In genomic region chr14:67734675-67735074, GRCh38 we compare ENCODE assay signal across 19 cellular contexts. TPM values are rescaled to one million over a fixed set of nuclear protein-coding genes. Genes with fewer than 3 reads are reported as not detected.
A peak's percentile ranks its signal among the peaks of the same experiment; 100 is the strongest.
DNase-seq lines count a peak whose midpoint lies in the region; ATAC-seq and TF ChIP-seq lines count a peak whose summit lies in the region.
"Had no signal": no experiment of that assay in that cellular context is flagged by ENCODE, and none has a peak within 500 bp of the region (broad histone marks: within the 10 kb centered on the region; RNA-seq: fewer than 3 reads in every experiment).

No MANE protein-coding gene starts in this region.

- peak overlapping the region; percentile 68 for H2AFZ ChIP-seq in IMR-90 (replicated peaks; ENCODE audit: low read length, poor library complexity)

- H3K9me3 Mint-ChIP-seq in endodermal cell = no peaks in the 10 kb centered on the region
- H3K9me3 Mint-ChIP-seq: naive thymus-derived CD8-positive, alpha-beta T cell; stimulated activated effector memory CD8-positive, alpha-beta T cell treated with anti-CD3 and anti-CD28 coated beads, Interleukin-12 subunit alpha, Interleukin-12 subunit beta, amount 100 ng/mL, for 72 hours had no signal

- no peak overlapping the region for H2BK120ac ChIP-seq in IMR-90 (ENCODE audit: low read depth, low read length)

- CTCF ChIA-PET in IMR-90 (lab: Yijun Ruan, JAX) = interaction anchor here (1.2 kb wide), 1 partner anchor 30 kb away, joined by 3 read pairs; no protein-coding TSS in a partner anchor

- H3K18ac ChIP-seq in IMR-90 (ENCODE audit: low read depth, low read length) = no peak overlapping the region

- no peak overlapping the region for H2AK9ac ChIP-seq in IMR-90 (replicated peaks; ENCODE audit: low read depth, low read length, poor library complexity)

- no peaks in the 10 kb centered on the region; the same call in 1 of the 2 replicates for H3K9me1 ChIP-seq in IMR-90 (ENCODE audit: insufficient read depth, low read length)

- H3K4ac ChIP-seq in IMR-90 (ENCODE audit: low read depth, low read length) = no peak overlapping the region

- no peak overlapping the region for H3K27ac Mint-ChIP-seq in endodermal cell
- H3K27ac Mint-ChIP-seq: naive thymus-derived CD8-positive, alpha-beta T cell; stimulated activated effector memory CD8-positive, alpha-beta T cell treated with anti-CD3 and anti-CD28 coated beads, Interleukin-12 subunit alpha, Interleukin-12 subunit beta, amount 100 ng/mL, for 72 hours had no signal

- no peak overlapping the region for H3K9ac ChIP-seq in IMR-90 (ENCODE audit: low read depth, low read length)
- H3K9ac ChIP-seq in endodermal cell (ENCODE audit: extremely low read depth, low read length, poor library complexity, severe bottlenecking) = no peak overlapping the region

- H2BK15ac ChIP-seq in IMR-90 (ENCODE audit: low read depth, low read length) = no peak overlapping the region

- H3K36me3 ChIP-seq in IMR-90 (ENCODE audit: control insufficient read depth, insufficient read depth, low read length) (no peaks in the 10 kb centered on the region), endodermal cell (ENCODE audit: control insufficient read depth, insufficient read depth, low read length) (no peaks in the 10 kb centered on the region)
- H3K36me3 ChIP-seq: BE2C, prostate gland had no signal

- WGBS in IMR-90 (ENCODE audit: extremely low coverage in 2 of 2, insufficient read length in 1 of 2), 2 experiments = no CpG with 5 or more reads among the region's 3 CpGs
- WGBS in endodermal cell (ENCODE audit: insufficient coverage in 1 of 2, insufficient read length in 1 of 2), 2 experiments = 53 to 87% methylated on average over 2 to 3 of the region's 3 CpGs

- in situ Hi-C loops in IMR-90 (cut with MboI; ENCODE audit: low sequenced_read_pairs) = no loop called here

- H2BK20ac ChIP-seq in IMR-90 (ENCODE audit: low read depth, low read length) = no peak overlapping the region

- POLR2A ChIA-PET in IMR-90 (lab: Charles Lee; ENCODE audit: unreplicated experiment) = no interaction called here

- H3K4me1 ChIP-seq in IMR-90 (ENCODE audit: control insufficient read depth, insufficient read depth, low read length) (peaks cover 2% of the 10 kb centered on the region; the same call in 1 of the 2 replicates), endodermal cell (ENCODE audit: control insufficient read depth, insufficient read depth, low read length) (no peaks in the 10 kb centered on the region)
- H3K4me1 ChIP-seq: BE2C, prostate gland had no signal

- H3K79me1 ChIP-seq in IMR-90 (ENCODE audit: low read depth in 1 of 2, low read length in 2 of 2) = no peaks in the 10 kb centered on the region

- H3K9me3 ChIP-seq in IMR-90 (ENCODE audit: control insufficient read depth, insufficient read depth, low read length) (no peaks in the 10 kb centered on the region), endodermal cell (ENCODE audit: control insufficient read depth, low read length) (no peaks in the 10 kb centered on the region)
- H3K9me3 ChIP-seq: BE2C, prostate gland had no signal

- intact Hi-C loops in IMR-90 (cut with micrococcal nuclease) = no loop called here

- no TSS peak for BruUV-seq in IMR-90 (replicated peaks; lab: Mats Ljungman, UMichigan)

- H4K91ac ChIP-seq in IMR-90 (ENCODE audit: insufficient read depth, low read depth, low read length) = no peak overlapping the region

- H2AK5ac ChIP-seq in IMR-90 (ENCODE audit: low read depth, low read length) = no peak overlapping the region

- no peaks in the 10 kb centered on the region for H3K36me3 Mint-ChIP-seq in endodermal cell (ENCODE audit: low read depth)
- H3K36me3 Mint-ChIP-seq: stimulated activated effector memory CD8-positive, alpha-beta T cell treated with anti-CD3 and anti-CD28 coated beads, Interleukin-12 subunit alpha, Interleukin-12 subunit beta, amount 100 ng/mL, for 72 hours had no signal

- H4K20me1 ChIP-seq in IMR-90 (ENCODE audit: insufficient read depth, low read length) = no peaks in the 10 kb centered on the region

- dilution Hi-C loops in IMR-90 (cut with HindIII; ENCODE audit: low sequenced_read_pairs, unreplicated experiment) = no loop called here

- DNase-seq in EL = peak; percentile 34
- DNase-seq in IMR-90 = peak; percentile 20
- DNase-seq in endodermal cell = peak; percentile 61
- peak; percentile 9 for DNase-seq in left kidney (ENCODE audit: low read depth, low spot score)
- DNase-seq in NCI-H748 treated with DMSO at 0.1 percent for 48 hours (lab: John Stamatoyannopoulos, UW) = no peak
- DNase-seq in kidney glomerular epithelial cell (lab: John Stamatoyannopoulos, UW) = no peak
- no peak for DNase-seq in NCI-H146 treated with DMSO at 0.1 percent for 48 hours (lab: John Stamatoyannopoulos, UW; ENCODE audit: unreplicated experiment)
- DNase-seq: activated CD4-positive, alpha-beta T cell treated with anti-CD3 and anti-CD28 coated beads, Interleukin-2, amount 50 U/mL, for 1 hour; activated gamma-delta T cell treated with Interleukin-2 at 50 U/mL for 16 hours; amygdala; BE2C; mammary epithelial cell; naive thymus-derived CD8-positive, alpha-beta T cell; NCI-H2081; NCI-H69 had no signal

- TF ChIP-seq CTCF in IMR-90 (conservative IDR thresholded peaks at IDR 0.05; ENCODE audit: low read depth, low read length) (0 out of 2 replicates have a peak, but pooled peaks have one; percentile 11), endodermal cell (conservative IDR thresholded peaks at IDR 0.05) (peak; percentile 53)

- no peak overlapping the region for H3K4me3 Mint-ChIP-seq in endodermal cell
- H3K4me3 Mint-ChIP-seq: naive thymus-derived CD8-positive, alpha-beta T cell; stimulated activated effector memory CD8-positive, alpha-beta T cell treated with anti-CD3 and anti-CD28 coated beads, Interleukin-12 subunit alpha, Interleukin-12 subunit beta, amount 100 ng/mL, for 72 hours had no signal

- no peak overlapping the region for H3K23ac ChIP-seq in IMR-90 (ENCODE audit: low read depth, low read length)

- no peak overlapping the region for H3K4me2 ChIP-seq in IMR-90 (ENCODE audit: low read depth, low read length)

- ATAC-seq in IMR-90 (ENCODE audit: low read depth) (peak; percentile 66; the same call in 1 of the 2 replicates), HG03469 (IDR thresholded peaks at IDR 0.05; ENCODE audit: unreplicated experiment) (no peak)
- ATAC-seq: naive thymus-derived CD8-positive, alpha-beta T cell; Panc1; stimulated activated effector memory CD8-positive, alpha-beta T cell treated with anti-CD3 and anti-CD28 coated beads, Interleukin-12 subunit alpha, Interleukin-12 subunit beta, amount 100 ng/mL, for 72 hours had no signal

- H2BK5ac ChIP-seq in IMR-90 (ENCODE audit: low read depth, low read length, poor library complexity, severe bottlenecking) = no peak overlapping the region

- peak overlapping the region in 1 of 2 experiments; percentile 15; a peak in 1 of 4 replicates for H4K8ac ChIP-seq in IMR-90 (ENCODE audit: low read depth in 2 of 2, low read length in 2 of 2)

- TF ChIP-seq RAD21 in IMR-90 (IDR thresholded peaks at IDR 0.05; ENCODE audit: low read length) = no peak

- TF ChIP-seq POLR2A in IMR-90 (IDR thresholded peaks at IDR 0.05; ENCODE audit: low read depth, low read length) = no peak

- H3K4me3 ChIP-seq in IMR-90 (ENCODE audit: insufficient read depth, low read depth, low read length) = no peak overlapping the region
- H3K4me3 ChIP-seq in endodermal cell (ENCODE audit: low read length) = no peak overlapping the region
- H3K4me3 ChIP-seq: prostate gland had no signal

- H4K5ac ChIP-seq in IMR-90 (ENCODE audit: low read depth, low read length) = no peak overlapping the region

- no peaks in the 10 kb centered on the region for H3K27me3 Mint-ChIP-seq in endodermal cell (ENCODE audit: insufficient read depth)
- H3K27me3 Mint-ChIP-seq: naive thymus-derived CD8-positive, alpha-beta T cell had no signal

- H3K4me1 Mint-ChIP-seq in endodermal cell = peaks cover 3% of the 10 kb centered on the region
- H3K4me1 Mint-ChIP-seq: naive thymus-derived CD8-positive, alpha-beta T cell; stimulated activated effector memory CD8-positive, alpha-beta T cell treated with anti-CD3 and anti-CD28 coated beads, Interleukin-12 subunit alpha, Interleukin-12 subunit beta, amount 100 ng/mL, for 72 hours had no signal

- H3K27me3 ChIP-seq in IMR-90 (ENCODE audit: control insufficient read depth, insufficient read depth, low read length) = peaks cover 4% of the 10 kb centered on the region
- H3K27me3 ChIP-seq in endodermal cell (ENCODE audit: control insufficient read depth, insufficient read depth, low read length, poor library complexity, severe bottlenecking) = no peaks in the 10 kb centered on the region
- H3K27me3 ChIP-seq: BE2C had no signal

- H3K14ac ChIP-seq in IMR-90 (replicated peaks; ENCODE audit: low read depth, low read length) = no peak overlapping the region

- no peak overlapping the region for H3K27ac ChIP-seq in IMR-90 (ENCODE audit: insufficient read depth, low read length)
- H3K27ac ChIP-seq in endodermal cell (ENCODE audit: low read depth, low read length) = no peak overlapping the region
- H3K27ac ChIP-seq: prostate gland had no signal

- H3K56ac ChIP-seq in IMR-90 (ENCODE audit: extremely low read depth, insufficient read depth, low read length) = no peak overlapping the region

TF ChIP-seq in IMR-90, 13 proteins besides CTCF, POLR2A, EP300 and RAD21 (continues in another document):
- TF ChIP-seq MAFK (IDR thresholded peaks at IDR 0.05; ENCODE audit: low read depth, low read length) = no peak
- no peak for TF ChIP-seq RCOR1 (IDR thresholded peaks at IDR 0.05; ENCODE audit: insufficient replicate concordance, low read length)
- no peak for TF ChIP-seq FOS (IDR thresholded peaks at IDR 0.05; ENCODE audit: low read depth, low read length)
- no peak for TF ChIP-seq USF2 (IDR thresholded peaks at IDR 0.05; ENCODE audit: low read depth, low read length)

RNA-seq across cellular contexts. Expression of gene RDH12, which starts 33.0 kb away (rescaled TPM):
- not detected in 2 replicates for total RNA-seq in IMR-90 (2012; rRNA removed)
- not detected in 2 replicates for polyA plus RNA-seq in IMR-90 (2012; rRNA removed)
- polyA plus RNA-seq in IMR-90 (2012; cell fraction: cytosol; rRNA removed) = not detected in 2 replicates
- not detected in 2 replicates for polyA plus RNA-seq in IMR-90 (2012; cell fraction: nucleus; rRNA removed; ENCODE audit: low replicate concordance)
- total RNA-seq in endodermal cell = under 1 TPM; 0.13 to 0.18 TPM
- 0.25 TPM for polyA plus RNA-seq in endodermal cell (2013, experiment 1 of 2)
- polyA plus RNA-seq in endodermal cell (2013, experiment 2 of 2) = 0.12 TPM
- total RNA-seq: mammary epithelial cell; naive thymus-derived CD8-positive, alpha-beta T cell had no signal
- polyA plus RNA-seq: naive thymus-derived CD8-positive, alpha-beta T cell had no signal

RNA-seq across cellular contexts. Expression of gene RDH11, which starts 39.1 kb away (rescaled TPM):
- total RNA-seq in IMR-90 (2012; rRNA removed) = 109 and 149 TPM in 2 replicates
- 71.6 and 77.3 TPM in 2 replicates for polyA plus RNA-seq in IMR-90 (2012; rRNA removed)
- polyA plus RNA-seq in IMR-90 (2012; cell fraction: cytosol; rRNA removed) = 28.1 and 28.9 TPM in 2 replicates
- 35.8 and 94.3 TPM in 2 replicates for polyA plus RNA-seq in IMR-90 (2012; cell fraction: nucleus; rRNA removed; ENCODE audit: low replicate concordance)
- total RNA-seq in endodermal cell = 10 to 100 TPM; 73.5 to 75.0 TPM
- polyA plus RNA-seq in endodermal cell (2013, experiment 1 of 2) = 98.6 TPM
- polyA plus RNA-seq in endodermal cell (2013, experiment 2 of 2) = 95.6 TPM

Comparison
In these comparisons a context has a peak if more than half of its experiments do, and no peak if none do; other contexts are left out.
1. DNase-seq: peak in EL (single experiment), IMR-90 (single experiment), endodermal cell (single experiment) and left kidney (single experiment); none in NCI-H748 treated with DMSO at 0.1 percent for 48 hours (single experiment), kidney glomerular epithelial cell (single experiment) and NCI-H146 treated with DMSO at 0.1 percent for 48 hours (single experiment).